Comparison of ENCODE assay signal across 23 cellular contexts in the genomic region with DNA sequence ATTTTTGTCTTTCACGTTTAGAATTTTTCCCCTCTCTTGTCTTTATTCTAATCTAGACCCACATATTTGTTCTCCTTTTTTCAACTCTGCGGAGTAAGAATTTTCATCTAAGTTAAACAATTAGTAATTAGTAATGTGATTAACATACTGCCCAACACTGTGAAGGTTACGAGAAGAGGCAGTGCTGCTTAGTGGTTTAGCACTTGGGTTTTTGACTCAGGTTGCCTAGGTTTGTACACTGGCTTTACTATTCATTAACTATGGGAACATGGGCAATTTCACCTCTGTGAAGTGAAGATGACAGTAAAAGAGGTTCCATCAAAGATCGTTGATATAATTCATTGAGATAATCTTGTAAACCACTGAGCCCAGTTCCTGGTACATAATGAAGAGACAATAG.
DNase-seq lines count a peak whose midpoint lies in the region; ATAC-seq and TF ChIP-seq lines count a peak whose summit lies in the region.
"Had no signal": no experiment of that assay in that cellular context is flagged by ENCODE, and none has a peak within 500 bp of the region (broad histone marks: within the 10 kb centered on the region; RNA-seq: fewer than 3 reads in every experiment).

No MANE protein-coding gene starts in this region.

- no peak overlapping the region for H3K9ac ChIP-seq in mammary epithelial cell (ENCODE audit: insufficient read depth, low read length)

- H3K4me3 ChIP-seq in mammary epithelial cell (replicated peaks in 1 of 3; ENCODE audit: insufficient read depth in 1 of 3, low read depth in 2 of 3, low read length in 3 of 3), result no peak overlapping the region

- WGBS in mammary epithelial cell (ENCODE audit: low coverage, missing lambda C conversion rate), result 54% methylated on average over 4 of the region's 4 CpGs

- H3K4me2 ChIP-seq in mammary epithelial cell (ENCODE audit: insufficient read depth, low read depth, low read length), result no peak overlapping the region

- dilution Hi-C loops in mammary epithelial cell (cut with HindIII; ENCODE audit: low sequenced_read_pairs), result no loop called here

- intact Hi-C loops in MCF 10A (cut with micrococcal nuclease), result loop anchor here (5.0 kb wide), 1 partner anchor 66 kb away; no protein-coding TSS in a partner anchor
- intact Hi-C loops in mammary epithelial cell (cut with micrococcal nuclease), result no loop called here

- H3K27ac Mint-ChIP-seq in MCF 10A (ENCODE audit: low read depth, unreplicated experiment), result peak overlapping the region; percentile 54
- H3K27ac Mint-ChIP-seq: CD8-positive, alpha-beta T cell; IgD-negative memory B cell had no signal

- no peaks in the 10 kb centered on the region for H3K27me3 ChIP-seq in mammary epithelial cell (ENCODE audit: insufficient read depth, low read length)

- no peaks in the 10 kb centered on the region for H3K36me3 ChIP-seq in mammary epithelial cell (ENCODE audit: insufficient read depth, low read length)

- no peak overlapping the region for H3K27ac ChIP-seq in mammary epithelial cell (ENCODE audit: insufficient read depth, low read depth, low read length)

- no TSS peak for BruUV-seq in MCF 10A (replicated peaks; lab: Mats Ljungman, UMichigan)
- no TSS peak for BruUV-seq in mammary epithelial cell (replicated peaks; lab: Mats Ljungman, UMichigan)

- no peaks in the 10 kb centered on the region for H4K20me1 ChIP-seq in mammary epithelial cell (ENCODE audit: insufficient read depth, low read length)

- no peaks in the 10 kb centered on the region for H3K79me2 ChIP-seq in mammary epithelial cell (ENCODE audit: insufficient read depth, low read length)

- no peaks in the 10 kb centered on the region for H3K27me3 Mint-ChIP-seq in MCF 10A (ENCODE audit: insufficient read depth, unreplicated experiment)

- POLR2A ChIA-PET in MCF 10A (lab: Yijun Ruan, JAX), result interaction anchor here (0.7 to 3.2 kb wide), 14 partner anchors 14 to 186 kb away, joined by 3 to 28 read pairs (median 6); no protein-coding TSS in a partner anchor

- H3K9me3 Mint-ChIP-seq in MCF 10A (ENCODE audit: unreplicated experiment), result no peaks in the 10 kb centered on the region
- H3K9me3 Mint-ChIP-seq: CD8-positive, alpha-beta T cell; IgD-negative memory B cell had no signal

- no peak for DNase-seq in MCF 10A (ENCODE audit: unreplicated experiment)
- no peak for DNase-seq in mammary epithelial cell
- DNase-seq in stimulated activated naive CD4-positive, alpha-beta T cell (lab: John Stamatoyannopoulos, UW), result no peak
- DNase-seq: 8988T; AML-193; C1 segment of cervical spinal cord; CD8-positive, alpha-beta T cell; DND-41; GOT3; HCEC 1CT; MV-4-11; NCI-H1105 treated with DMSO at 0.1 percent for 48 hours; NCI-H2029 treated with DMSO at 0.1 percent for 48 hours; NCI-H226; NCI-H510A treated with DMSO at 0.1 percent for 48 hours; NCI-H82 had no signal

- CTCF ChIA-PET in MCF 10A (lab: Yijun Ruan, JAX) (interaction anchor here (1.0 to 2.1 kb wide), 4 partner anchors 182 to 230 kb away, joined by 3 to 9 read pairs (median 5); no protein-coding TSS in a partner anchor), mammary epithelial cell (lab: Charles Lee; ENCODE audit: low non-redundant PET) (no interaction called here)

- peaks cover 7% of the 10 kb centered on the region for H3K36me3 Mint-ChIP-seq in MCF 10A (ENCODE audit: insufficient read depth, unreplicated experiment)
- H3K36me3 Mint-ChIP-seq: CD8-positive, alpha-beta T cell; IgD-negative memory B cell had no signal

- ATAC-seq in GM21619 (IDR thresholded peaks at IDR 0.05; ENCODE audit: unreplicated experiment) (peak; percentile 49), HG03457 (IDR thresholded peaks at IDR 0.05; ENCODE audit: unreplicated experiment) (peak; percentile 44), HG02642 (IDR thresholded peaks at IDR 0.05; ENCODE audit: poor library complexity, unreplicated experiment) (no peak), GM19395 (IDR thresholded peaks at IDR 0.05; ENCODE audit: unreplicated experiment) (no peak)
- ATAC-seq: CD8-positive, alpha-beta T cell; Panc1; SK-N-SH treated with all-trans-retinoic acid at 6 μM for 48 hours had no signal

- in situ Hi-C loops in mammary epithelial cell (cut with MboI; ENCODE audit: low sequenced_read_pairs in 2 of 2), result no loop called here

- no peak overlapping the region for H2AFZ ChIP-seq in mammary epithelial cell (ENCODE audit: low read depth, low read length)

- TF ChIP-seq CTCF in MCF 10A (IDR thresholded peaks at IDR 0.05; ENCODE audit: unreplicated experiment) (no peak), mammary epithelial cell (conservative IDR thresholded peaks at IDR 0.05 in 1 of 2, IDR thresholded peaks at IDR 0.05 in 1 of 2; ENCODE audit: extremely low read depth in 1 of 2, insufficient read depth in 1 of 2, low read depth in 1 of 2, low read length in 2 of 2) (no peak)

- H3K4me3 Mint-ChIP-seq in MCF 10A (ENCODE audit: unreplicated experiment), result no peak overlapping the region
- H3K4me3 Mint-ChIP-seq: CD8-positive, alpha-beta T cell; IgD-negative memory B cell had no signal

- no peaks in the 10 kb centered on the region for H3K9me3 ChIP-seq in mammary epithelial cell (replicated peaks; ENCODE audit: insufficient read depth, low read length)

- peaks cover 51% of the 10 kb centered on the region for H3K4me1 Mint-ChIP-seq in MCF 10A (ENCODE audit: insufficient read depth, unreplicated experiment)

- peaks cover 37% of the 10 kb centered on the region for H3K4me1 ChIP-seq in mammary epithelial cell (ENCODE audit: insufficient read depth, low read length)

Comparison
In these comparisons a context has a peak if more than half of its experiments do, and no peak if none do; other contexts are left out.
1. ATAC-seq: peak in GM21619 (single experiment) and HG03457 (single experiment); none in HG02642 (single experiment) and GM19395 (single experiment).